Comparison of ENCODE assay signal across 8 cellular contexts in genomic region chr7:122885583-122886356, GRCh38. TPM values are rescaled to one million over a fixed set of nuclear protein-coding genes. Genes with fewer than 3 reads are reported as not detected.
A peak's percentile ranks its signal among the peaks of the same experiment; 100 is the strongest.
DNase-seq lines count a peak whose midpoint lies in the region; ATAC-seq lines count a peak whose summit lies in the region.

No MANE protein-coding gene starts in this region.

- DNase-seq in D341Med (ENCODE audit: low spot score), result peak; percentile 75
- no peak for DNase-seq in SK-N-MC (ENCODE audit: low read depth, low spot score)
- DNase-seq in mucosa of gallbladder (ENCODE audit: low spot score), result peak; percentile 28
- no peak for DNase-seq in pons (ENCODE audit: low spot score)

- no peaks in the 10 kb centered on the region for H3K27me3 ChIP-seq in esophagus (ENCODE audit: control insufficient read depth in 1 of 2, insufficient read depth in 2 of 2, low read length in 2 of 2)

- ATAC-seq in GM19328 (IDR thresholded peaks at IDR 0.05; ENCODE audit: unreplicated experiment) (peak; percentile 31), HG03280 (IDR thresholded peaks at IDR 0.05; ENCODE audit: unreplicated experiment) (peak; percentile 35), GM21717 (IDR thresholded peaks at IDR 0.05; ENCODE audit: unreplicated experiment) (no peak)

- peak overlapping the region; percentile 95 for H3K4me3 ChIP-seq in SK-N-MC
- H3K4me3 ChIP-seq in esophagus (ENCODE audit: low read depth in 1 of 2, low read length in 2 of 2), result peak overlapping the region; percentile 70 to 79

- H3K9me3 ChIP-seq in SK-N-MC (ENCODE audit: low read depth, low read length) (no peaks in the 10 kb centered on the region), esophagus (ENCODE audit: control insufficient read depth in 2 of 2, insufficient read depth in 1 of 2, low read depth in 1 of 2, low read length in 1 of 2) (no peaks in the 10 kb centered on the region)

- peak overlapping the region; percentile 79 for H3K9ac ChIP-seq in SK-N-MC (ENCODE audit: insufficient read length)

- WGBS in esophagus, 2 donors, result 2% methylated on average over 65 to 70 of the region's 70 CpGs

- no peak overlapping the region; the same call in 1 of the 2 replicates for H3K27ac ChIP-seq in SK-N-MC
- peak overlapping the region; percentile 56 to 77 for H3K27ac ChIP-seq in esophagus (ENCODE audit: low read depth in 2 of 2, low read length in 1 of 2)

- peaks cover 0 to 3% of the 10 kb centered on the region in 2 donors for H3K4me1 ChIP-seq in esophagus (ENCODE audit: control insufficient read depth in 2 of 2, insufficient read depth in 2 of 2, low read length in 1 of 2)

- H3K36me3 ChIP-seq in SK-N-MC (ENCODE audit: insufficient read depth, low read length) (no peaks in the 10 kb centered on the region; the same call in 1 of the 2 replicates), esophagus (ENCODE audit: control insufficient read depth in 2 of 2, insufficient read depth in 2 of 2, low read length in 1 of 2) (no peaks in the 10 kb centered on the region)

RNA-seq across cellular contexts. Expression of gene CADPS2, which starts 0.5 kb away (rescaled TPM):
- 1 to 10 TPM; 1.6 to 3.3 TPM for polyA plus RNA-seq in esophagus
- 38.4 TPM for total RNA-seq in mucosa of gallbladder

Comparison
In these comparisons a context has a peak if more than half of its experiments do, and no peak if none do; other contexts are left out.
1. DNase-seq: peak in D341Med (single experiment) and mucosa of gallbladder (single experiment); none in SK-N-MC (single experiment) and pons (single experiment).